In the genomic region with DNA sequence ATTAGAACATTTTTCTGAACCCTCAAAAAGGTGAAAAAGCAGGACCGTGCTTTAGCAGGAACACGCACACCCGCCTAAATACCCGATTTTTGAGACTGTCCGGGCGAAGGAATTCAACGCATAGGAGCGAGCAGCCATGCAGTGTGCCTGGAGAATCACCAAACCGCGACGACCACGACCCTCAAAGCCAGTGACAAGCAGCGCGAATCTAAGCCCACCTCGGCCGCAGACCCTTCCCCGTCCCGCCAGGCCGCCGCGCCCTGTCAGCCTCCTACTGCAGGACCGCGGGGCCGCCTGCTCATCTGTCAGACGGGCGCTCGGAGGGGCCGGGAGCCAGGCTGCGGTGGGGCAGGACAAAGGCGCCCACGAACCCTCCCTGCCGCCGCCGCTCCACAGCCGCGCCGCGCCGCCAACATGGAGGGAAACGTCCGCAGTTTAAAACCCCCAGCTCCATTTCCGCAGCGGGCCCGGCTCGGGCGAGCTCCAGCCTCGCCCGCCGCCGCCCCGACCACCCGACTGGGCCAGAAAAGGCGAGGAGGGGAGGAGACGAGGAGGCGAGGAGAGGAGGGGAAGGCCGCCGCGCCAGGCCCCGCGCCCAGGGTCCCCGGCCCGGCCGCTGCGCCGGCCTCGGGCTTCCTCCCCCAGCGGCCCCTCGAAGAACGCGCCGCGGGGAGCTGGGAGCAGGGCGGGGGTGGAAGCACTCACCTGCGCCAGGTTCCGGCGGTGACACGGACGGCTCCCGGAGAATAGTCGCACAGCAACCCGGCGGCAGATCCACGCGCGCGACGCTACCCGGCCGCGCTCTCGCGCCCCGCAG, we compare ENCODE assay signal across 8 cellular contexts. TPM values are rescaled to one million over a fixed set of nuclear protein-coding genes. Genes with fewer than 3 reads are reported as not detected.
A peak's percentile ranks its signal among the peaks of the same experiment; 100 is the strongest.
DNase-seq lines count a peak whose midpoint lies in the region; ATAC-seq and TF ChIP-seq lines count a peak whose summit lies in the region.

A gene (minus strand): TSS at position 790 of the 817 bp plus-strand sequence. CDS start 3,963 bp downstream, outside the sequence.

- BruUV-seq in A673 (replicated peaks; lab: Mats Ljungman, UMichigan): no TSS peak

- H3K4me3 ChIP-seq in A673 (ENCODE audit: low read depth, low read length, poor library complexity, severe bottlenecking) (peak within 1 kb of the TSS; percentile 93), liver (ENCODE audit: low read depth in 1 of 3, low read length in 3 of 3) (peak within 1 kb of the TSS; percentile 74 to 91 (median 81))

- H3K4me1 Mint-ChIP-seq in stimulated activated memory B cell treated with anti-CD40 and anti-IgM and Interleukin-4, amounts not matched to agents 10 μg/mL and 1 μg/mL and 100 μg/mL, for 72 hours: peaks cover 41% of the 10 kb centered on the region

- peak within 1 kb of the TSS; percentile 86 to 96 for H3K9ac ChIP-seq in liver (ENCODE audit: low read depth in 1 of 2, low read length in 2 of 2)

- H3K36me3 ChIP-seq in A673 (ENCODE audit: insufficient read depth, low read length, poor library complexity, severe bottlenecking) (peaks cover 3% of the 10 kb centered on the region), liver (ENCODE audit: control insufficient read depth in 4 of 4, insufficient read depth in 3 of 4, low read depth in 1 of 4, low read length in 3 of 4) (no peaks in the 10 kb centered on the region)

- H3K9me3 ChIP-seq in A673 (ENCODE audit: low read depth, low read length, poor library complexity, severe bottlenecking) (no peaks in the 10 kb centered on the region), liver (ENCODE audit: control insufficient read depth in 4 of 4, low read length in 3 of 4) (no peaks in the 10 kb centered on the region)

- H3K36me3 Mint-ChIP-seq in stimulated activated memory B cell treated with anti-CD40 and anti-IgM and Interleukin-4, amounts not matched to agents 10 μg/mL and 1 μg/mL and 100 μg/mL, for 72 hours: peaks cover 9% of the 10 kb centered on the region

- no peaks in the 10 kb centered on the region for H3K27me3 Mint-ChIP-seq in stimulated activated memory B cell treated with anti-CD40 and anti-IgM and Interleukin-4, amounts not matched to agents 10 μg/mL and 1 μg/mL and 100 μg/mL, for 72 hours

- H3K27ac Mint-ChIP-seq in stimulated activated memory B cell treated with anti-CD40 and anti-IgM and Interleukin-4, amounts not matched to agents 10 μg/mL and 1 μg/mL and 100 μg/mL, for 72 hours: peak within 1 kb of the TSS; percentile 46

- H3K4me1 ChIP-seq in A673 (ENCODE audit: insufficient read depth, low read length, poor library complexity, severe bottlenecking) (peaks cover 38% of the 10 kb centered on the region), liver (ENCODE audit: control insufficient read depth in 4 of 4, insufficient read depth in 4 of 4, low read length in 3 of 4) (peaks cover 10 to 43% (median 30%) of the 10 kb centered on the region in 4 donors)

- under 1% methylated on average over 93 of the region's 93 CpGs for WGBS in liver

- POLR2A ChIA-PET in A673 (lab: Charles Lee; ENCODE audit: low non-redundant PET): no interaction called here

- TF ChIP-seq RAD21 in liver (IDR thresholded peaks at IDR 0.05): no peak

- intact Hi-C loops in A673 (cut with micrococcal nuclease; ENCODE audit: unreplicated experiment): no loop called here

- in situ Hi-C loops in SK-MEL-5 (cut with HindIII; ENCODE audit: low pct_unique_long_range_greater_than_20kb, low sequenced_read_pairs): no loop called here

- no peaks in the 10 kb centered on the region for H3K27me3 ChIP-seq in A673 (replicated peaks; ENCODE audit: insufficient read depth, low read depth, low read length, poor library complexity)
- H3K27me3 ChIP-seq in liver (ENCODE audit: control insufficient read depth in 4 of 4, insufficient read depth in 4 of 4, low read length in 3 of 4): no peaks in the 10 kb centered on the region

- DNase-seq in A673 (ENCODE audit: low spot score) (no peak), SK-MEL-5 (ENCODE audit: low read depth, low spot score) (no peak), dedifferentiated amniotic fluid mesenchymal stem cell (ENCODE audit: extremely low spot score) (peak; percentile 20), NCI-H1417 treated with DMSO at 0.1 percent for 48 hours (lab: John Stamatoyannopoulos, UW) (no peak)

- peak within 1 kb of the TSS; percentile 86 for H3K4me3 Mint-ChIP-seq in stimulated activated memory B cell treated with anti-CD40 and anti-IgM and Interleukin-4, amounts not matched to agents 10 μg/mL and 1 μg/mL and 100 μg/mL, for 72 hours

- CTCF ChIA-PET in A673 (lab: Charles Lee): no interaction called here

- ATAC-seq in GM18517 (IDR thresholded peaks at IDR 0.05; ENCODE audit: unreplicated experiment): peak; percentile 39
- ATAC-seq in HG02943 (IDR thresholded peaks at IDR 0.05; ENCODE audit: low read depth, unreplicated experiment): peak; percentile 26
- ATAC-seq in stimulated activated memory B cell treated with anti-CD40 and anti-IgM and Interleukin-4, amounts not matched to agents 10 μg/mL and 1 μg/mL and 100 μg/mL, for 72 hours: peak; percentile 69

- H3K27ac ChIP-seq in A673 (ENCODE audit: low read depth, low read length, poor library complexity, severe bottlenecking) (peak within 1 kb of the TSS; percentile 86), liver (ENCODE audit: low read depth in 1 of 2, low read length in 2 of 2) (peak within 1 kb of the TSS; percentile 96 to 98)

- TF ChIP-seq CTCF in A673 (conservative IDR thresholded peaks at IDR 0.05; ENCODE audit: low read depth, low read length): no peak
- no peak for TF ChIP-seq CTCF in liver (IDR thresholded peaks at IDR 0.05; ENCODE audit: low read depth, low read length, missing input control)

- no peaks in the 10 kb centered on the region for H3K9me3 Mint-ChIP-seq in stimulated activated memory B cell treated with anti-CD40 and anti-IgM and Interleukin-4, amounts not matched to agents 10 μg/mL and 1 μg/mL and 100 μg/mL, for 72 hours

TF ChIP-seq in liver, 16 proteins besides CTCF, POLR2A, EP300 and RAD21:
- TF ChIP-seq TAF1 (conservative IDR thresholded peaks at IDR 0.05): no peak
- no peak for TF ChIP-seq FOXA1 (IDR thresholded peaks at IDR 0.05)

RNA-seq across cellular contexts. Expression of the gene that starts here (rescaled TPM):
- 147 and 174 TPM in 2 replicates for total RNA-seq in A673 (2021)
- total RNA-seq in SK-MEL-5 (2014; rRNA removed; shearing (Covaris generic)): 44.0 and 58.6 TPM in 2 replicates
- polyA plus RNA-seq in SK-MEL-5 (2015; cell fraction: cytosol; rRNA removed): 46.7 and 59.5 TPM in 2 replicates
- polyA plus RNA-seq in SK-MEL-5 (2015; cell fraction: nucleus; rRNA removed): 63.5 and 64.5 TPM in 2 replicates
- 100 to 1,000 TPM in 1 of 2 donors, 10 to 100 TPM in 1; 28.9 to 201 TPM for total RNA-seq in liver
- 10 to 100 TPM; 14.3 to 16.2 TPM for polyA plus RNA-seq in liver
